In the genomic region with DNA sequence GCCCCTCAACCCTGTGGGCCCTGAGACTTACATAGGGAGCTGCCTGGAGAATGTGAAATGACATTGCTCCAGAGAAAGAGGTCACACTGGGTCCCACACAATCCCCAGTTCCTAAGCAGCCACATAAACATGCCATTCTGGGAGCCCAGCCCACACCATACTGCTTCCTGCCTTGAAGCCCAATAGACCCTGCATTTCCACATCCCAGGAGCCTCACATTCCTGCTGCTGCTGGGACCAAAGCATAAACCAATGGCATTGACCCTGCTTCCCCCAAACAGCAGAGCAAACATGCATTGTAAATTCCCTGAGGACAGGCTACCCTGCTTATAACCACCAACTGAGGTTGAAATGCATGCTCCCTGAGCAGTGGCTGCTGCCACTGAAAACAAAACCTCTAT, we compare ENCODE assay signal across 1 cellular context.
TF ChIP-seq lines count a peak whose summit lies in the region.

No MANE protein-coding gene starts in this region.

TF ChIP-seq in WTC11, 78 proteins besides CTCF, POLR2A, EP300 and RAD21 (continued from another document):
- no peak for TF ChIP-seq CDX4 (CRISPR knock-in tag; IDR thresholded peaks at IDR 0.05; ENCODE audit: borderline replicate concordance)
